ENCODE assay signal across 25 cellular contexts in genomic region chr11:120134931-120135228, GRCh38. TPM values are rescaled to one million over a fixed set of nuclear protein-coding genes. Genes with fewer than 3 reads are reported as not detected.
DNase-seq lines count a peak whose midpoint lies in the region; ATAC-seq and TF ChIP-seq lines count a peak whose summit lies in the region.
"Had no signal": no experiment of that assay in that cellular context is flagged by ENCODE, and none has a peak within 500 bp of the region (broad histone marks: within the 10 kb centered on the region; RNA-seq: fewer than 3 reads in every experiment).

No MANE protein-coding gene starts in this region.

- no peaks in the 10 kb centered on the region for H3K36me3 ChIP-seq in endodermal cell (ENCODE audit: control insufficient read depth, insufficient read depth, low read length)
- H3K36me3 ChIP-seq in vagina = no peaks in the 10 kb centered on the region
- H3K36me3 ChIP-seq: BE2C, gastrocnemius medialis, tibial nerve had no signal

- peak; percentile 31 for DNase-seq in Right ventricle myocardium inferior (ENCODE audit: missing footprints)
- DNase-seq in Right ventricle myocardium superior = no peak
- DNase-seq in endodermal cell = peak; percentile 28
- DNase-seq in natural killer cell treated with Interleukin-12 subunit alpha and Interleukin-12 subunit beta and Interleukin-15 and Interleukin-18, amount 100 ng/mL, for 72 hours (ENCODE audit: low spot score) = peak; percentile 35
- DNase-seq in vagina (ENCODE audit: extremely low spot score in 2 of 2) = peak in 1 of 2 donors; percentile 88
- DNase-seq in GM10248 (ENCODE audit: extremely low spot score) = no peak
- DNase-seq in iPS-NIHi7 (ENCODE audit: extremely low spot score) = no peak
- DNase-seq in T-helper 1 cell = no peak
- DNase-seq: activated CD4-positive, alpha-beta T cell treated with anti-CD3 and anti-CD28 coated beads, Interleukin-2, amount 10 ng/mL, durations not matched to agents 7 days and 5 days; activated naive CD4-positive, alpha-beta T cell treated with anti-CD3 and anti-CD28 coated beads, Interleukin-2, amount 50 U/mL, for 16 hours; activated T-cell treated with anti-CD3 and anti-CD28 coated beads, Interleukin-2, amount 50 U/mL, for 1 hour; BE2C; Caco-2; gastrocnemius medialis; Karpas-422; NCI-H1092 treated with DMSO at 0.1 percent for 48 hours; SHP77 treated with DMSO at 0.1 percent for 48 hours had no signal

- 92 to 94% methylated on average over 5 of the region's 5 CpGs for WGBS in endodermal cell (ENCODE audit: insufficient coverage in 1 of 2, insufficient read length in 1 of 2), 2 experiments

- H3K4me3 Mint-ChIP-seq in endodermal cell = no peak overlapping the region
- no peak overlapping the region for H3K4me3 Mint-ChIP-seq in natural killer cell treated with Interleukin-12 subunit alpha and Interleukin-12 subunit beta and Interleukin-15 and Interleukin-18, amount 100 ng/mL, for 72 hours
- H3K4me3 Mint-ChIP-seq: activated CD4-positive, alpha-beta T cell treated with anti-CD3 and anti-CD28 coated beads, Interleukin-2, amount 10 ng/mL, durations not matched to agents 7 days and 5 days; GM23338; stimulated activated memory B cell treated with anti-CD40 and anti-IgM and Interleukin-4, amounts not matched to agents 10 μg/mL and 1 μg/mL and 100 μg/mL, for 72 hours; T-cell had no signal

- no peak for TF ChIP-seq POLR2A in vagina (IDR thresholded peaks at IDR 0.05)

- H3K27ac ChIP-seq in endodermal cell (ENCODE audit: low read depth, low read length) (no peak overlapping the region), vagina (peak overlapping the region; percentile 89)
- H3K27ac ChIP-seq: coronary artery, gastrocnemius medialis, tibial nerve had no signal

- H3K9me3 ChIP-seq in endodermal cell (ENCODE audit: control insufficient read depth, low read length) = no peaks in the 10 kb centered on the region
- H3K9me3 ChIP-seq in vagina = no peaks in the 10 kb centered on the region
- H3K9me3 ChIP-seq: BE2C, Caco-2, gastrocnemius medialis, tibial nerve had no signal

- H3K9ac ChIP-seq in endodermal cell (ENCODE audit: extremely low read depth, low read length, poor library complexity, severe bottlenecking) = no peak overlapping the region

- ATAC-seq in Right ventricle myocardium inferior = no peak
- ATAC-seq in Right ventricle myocardium superior (ENCODE audit: poor library complexity) = no peak
- no peak for ATAC-seq in natural killer cell treated with Interleukin-12 subunit alpha and Interleukin-12 subunit beta and Interleukin-15 and Interleukin-18, amount 100 ng/mL, for 72 hours
- ATAC-seq: gastrocnemius medialis, GM23338, T-cell had no signal

- CTCF ChIA-PET in GM10248 (lab: Yijun Ruan, JAX) = interaction anchor here (2.1 kb wide), 1 partner anchor 26 kb away, joined by 5 read pairs; no protein-coding TSS in a partner anchor

- no peak for TF ChIP-seq CTCF in endodermal cell (conservative IDR thresholded peaks at IDR 0.05)
- no peak for TF ChIP-seq CTCF in vagina (IDR thresholded peaks at IDR 0.05)
- no peak for TF ChIP-seq CTCF in GM10248 (IDR thresholded peaks at IDR 0.05; ENCODE audit: control extremely low read depth, extremely low read depth, low read depth, missing control alignments)

- H3K27me3 ChIP-seq in endodermal cell (ENCODE audit: control insufficient read depth, insufficient read depth, low read length, poor library complexity, severe bottlenecking) = peaks cover 49% of the 10 kb centered on the region
- H3K27me3 ChIP-seq in vagina = no peaks in the 10 kb centered on the region
- H3K27me3 ChIP-seq: BE2C had no signal

- H3K9me3 Mint-ChIP-seq in endodermal cell = no peaks in the 10 kb centered on the region
- no peaks in the 10 kb centered on the region for H3K9me3 Mint-ChIP-seq in natural killer cell treated with Interleukin-12 subunit alpha and Interleukin-12 subunit beta and Interleukin-15 and Interleukin-18, amount 100 ng/mL, for 72 hours
- H3K9me3 Mint-ChIP-seq: activated CD4-positive, alpha-beta T cell treated with anti-CD3 and anti-CD28 coated beads, Interleukin-2, amount 10 ng/mL, durations not matched to agents 7 days and 5 days; GM23338; stimulated activated memory B cell treated with anti-CD40 and anti-IgM and Interleukin-4, amounts not matched to agents 10 μg/mL and 1 μg/mL and 100 μg/mL, for 72 hours; T-cell had no signal

- H3K27ac Mint-ChIP-seq in endodermal cell = no peak overlapping the region
- no peak overlapping the region for H3K27ac Mint-ChIP-seq in natural killer cell treated with Interleukin-12 subunit alpha and Interleukin-12 subunit beta and Interleukin-15 and Interleukin-18, amount 100 ng/mL, for 72 hours
- H3K27ac Mint-ChIP-seq: activated CD4-positive, alpha-beta T cell treated with anti-CD3 and anti-CD28 coated beads, Interleukin-2, amount 10 ng/mL, durations not matched to agents 7 days and 5 days; GM23338; stimulated activated memory B cell treated with anti-CD40 and anti-IgM and Interleukin-4, amounts not matched to agents 10 μg/mL and 1 μg/mL and 100 μg/mL, for 72 hours; T-cell had no signal

- peaks cover 6% of the 10 kb centered on the region for H3K4me1 ChIP-seq in endodermal cell (ENCODE audit: control insufficient read depth, insufficient read depth, low read length)
- peaks cover 9% of the 10 kb centered on the region for H3K4me1 ChIP-seq in vagina
- H3K4me1 ChIP-seq: Caco-2, gastrocnemius medialis, tibial nerve had no signal

- H3K36me3 Mint-ChIP-seq in endodermal cell (ENCODE audit: low read depth) = no peaks in the 10 kb centered on the region
- H3K36me3 Mint-ChIP-seq in natural killer cell treated with Interleukin-12 subunit alpha and Interleukin-12 subunit beta and Interleukin-15 and Interleukin-18, amount 100 ng/mL, for 72 hours = no peaks in the 10 kb centered on the region
- H3K36me3 Mint-ChIP-seq: stimulated activated memory B cell treated with anti-CD40 and anti-IgM and Interleukin-4, amounts not matched to agents 10 μg/mL and 1 μg/mL and 100 μg/mL, for 72 hours; T-cell had no signal

- H3K4me3 ChIP-seq in endodermal cell (ENCODE audit: low read length) (no peak overlapping the region), vagina (peak overlapping the region in 1 of 2 donors; percentile 51)
- H3K4me3 ChIP-seq: coronary artery, gastrocnemius medialis, GM23338, tibial nerve had no signal

- intact Hi-C loops in Right ventricle myocardium inferior (cut with DNase I) (no loop called here), Right ventricle myocardium superior (cut with DNase I) (no loop called here), vagina (cut with DNase I) (no loop called here)

- POLR2A ChIA-PET in GM10248 (lab: Yijun Ruan, JAX) = no interaction called here

- H3K27me3 Mint-ChIP-seq in endodermal cell (ENCODE audit: insufficient read depth) = peaks cover 78% of the 10 kb centered on the region
- H3K27me3 Mint-ChIP-seq in natural killer cell treated with Interleukin-12 subunit alpha and Interleukin-12 subunit beta and Interleukin-15 and Interleukin-18, amount 100 ng/mL, for 72 hours = peaks cover 0 to 9% of the 10 kb centered on the region in 2 donors
- H3K27me3 Mint-ChIP-seq: activated CD4-positive, alpha-beta T cell treated with anti-CD3 and anti-CD28 coated beads, Interleukin-2, amount 10 ng/mL, durations not matched to agents 7 days and 5 days had no signal

- H3K4me1 Mint-ChIP-seq in endodermal cell = peaks cover 7% of the 10 kb centered on the region
- no peaks in the 10 kb centered on the region for H3K4me1 Mint-ChIP-seq in natural killer cell treated with Interleukin-12 subunit alpha and Interleukin-12 subunit beta and Interleukin-15 and Interleukin-18, amount 100 ng/mL, for 72 hours (ENCODE audit: low read depth in 2 of 2)
- H3K4me1 Mint-ChIP-seq: activated CD4-positive, alpha-beta T cell treated with anti-CD3 and anti-CD28 coated beads, Interleukin-2, amount 10 ng/mL, durations not matched to agents 7 days and 5 days; stimulated activated memory B cell treated with anti-CD40 and anti-IgM and Interleukin-4, amounts not matched to agents 10 μg/mL and 1 μg/mL and 100 μg/mL, for 72 hours; T-cell had no signal

RNA-seq across cellular contexts. Expression of gene TRIM29, which starts 3.0 kb away (rescaled TPM):
- not detected for total RNA-seq in Right ventricle myocardium inferior
- total RNA-seq in Right ventricle myocardium superior = not detected
- total RNA-seq in endodermal cell = not detected
- polyA plus RNA-seq in endodermal cell (2013, experiment 1 of 2) = not detected
- 0.17 TPM for polyA plus RNA-seq in endodermal cell (2013, experiment 2 of 2)
- not detected for total RNA-seq in natural killer cell treated with Interleukin-12 subunit alpha and Interleukin-12 subunit beta and Interleukin-15 and Interleukin-18, amount 100 ng/mL, for 72 hours
- total RNA-seq in vagina = 729 TPM
- total RNA-seq: activated CD4-positive, alpha-beta T cell treated with anti-CD3 and anti-CD28 coated beads, Interleukin-2, amount 10 ng/mL, durations not matched to agents 7 days and 5 days; endothelial cell of umbilical vein; HT1080; mononuclear cell; T-cell had no signal
- polyA plus RNA-seq: endothelial cell of umbilical vein, GM23338 had no signal

Comparison
In these comparisons a context has a peak if more than half of its experiments do, and no peak if none do; other contexts are left out.
1. DNase-seq: peak in Right ventricle myocardium inferior (single experiment), endodermal cell (single experiment) and natural killer cell treated with Interleukin-12 subunit alpha and Interleukin-12 subunit beta and Interleukin-15 and Interleukin-18, amount 100 ng/mL, for 72 hours (single experiment); none in Right ventricle myocardium superior (single experiment), GM10248 (single experiment), iPS-NIHi7 (single experiment) and T-helper 1 cell (0 of 5).
2. RNA of gene TRIM29, which starts 3.0 kb away (total RNA-seq): 729 TPM in vagina (single experiment); not detected in endodermal cell, not detected in Right ventricle myocardium inferior (single experiment), not detected in Right ventricle myocardium superior (single experiment) and not detected in natural killer cell treated with Interleukin-12 subunit alpha and Interleukin-12 subunit beta and Interleukin-15 and Interleukin-18, amount 100 ng/mL, for 72 hours; every median in the first group is over 100 times any median in the second.